1 cellular context compared by ENCODE assay signal in the genomic region with DNA sequence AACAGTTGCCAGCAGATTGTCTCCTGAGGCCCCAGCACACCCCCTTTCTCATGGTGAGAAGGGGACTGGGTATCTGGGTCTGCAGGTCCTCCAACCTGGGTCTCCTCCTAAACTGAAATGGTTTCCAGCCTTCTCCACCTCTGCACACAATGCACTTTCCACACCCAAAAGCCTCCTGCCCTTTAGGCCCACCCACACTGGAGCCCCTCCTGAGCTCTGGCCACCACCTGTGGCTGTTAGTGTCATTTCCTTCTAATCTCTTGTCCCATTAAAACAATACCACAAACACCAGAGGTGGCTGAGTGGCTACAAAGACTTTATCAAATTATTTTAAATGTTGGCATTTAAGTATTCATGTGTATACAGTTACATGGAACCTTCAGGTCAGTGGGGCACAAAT.
TF ChIP-seq lines count a peak whose summit lies in the region.

No MANE protein-coding gene starts in this region.

TF ChIP-seq in GM23338, 12 proteins besides CTCF, POLR2A, EP300 and RAD21 (continued from another document):
- TF ChIP-seq, protein P1, sequence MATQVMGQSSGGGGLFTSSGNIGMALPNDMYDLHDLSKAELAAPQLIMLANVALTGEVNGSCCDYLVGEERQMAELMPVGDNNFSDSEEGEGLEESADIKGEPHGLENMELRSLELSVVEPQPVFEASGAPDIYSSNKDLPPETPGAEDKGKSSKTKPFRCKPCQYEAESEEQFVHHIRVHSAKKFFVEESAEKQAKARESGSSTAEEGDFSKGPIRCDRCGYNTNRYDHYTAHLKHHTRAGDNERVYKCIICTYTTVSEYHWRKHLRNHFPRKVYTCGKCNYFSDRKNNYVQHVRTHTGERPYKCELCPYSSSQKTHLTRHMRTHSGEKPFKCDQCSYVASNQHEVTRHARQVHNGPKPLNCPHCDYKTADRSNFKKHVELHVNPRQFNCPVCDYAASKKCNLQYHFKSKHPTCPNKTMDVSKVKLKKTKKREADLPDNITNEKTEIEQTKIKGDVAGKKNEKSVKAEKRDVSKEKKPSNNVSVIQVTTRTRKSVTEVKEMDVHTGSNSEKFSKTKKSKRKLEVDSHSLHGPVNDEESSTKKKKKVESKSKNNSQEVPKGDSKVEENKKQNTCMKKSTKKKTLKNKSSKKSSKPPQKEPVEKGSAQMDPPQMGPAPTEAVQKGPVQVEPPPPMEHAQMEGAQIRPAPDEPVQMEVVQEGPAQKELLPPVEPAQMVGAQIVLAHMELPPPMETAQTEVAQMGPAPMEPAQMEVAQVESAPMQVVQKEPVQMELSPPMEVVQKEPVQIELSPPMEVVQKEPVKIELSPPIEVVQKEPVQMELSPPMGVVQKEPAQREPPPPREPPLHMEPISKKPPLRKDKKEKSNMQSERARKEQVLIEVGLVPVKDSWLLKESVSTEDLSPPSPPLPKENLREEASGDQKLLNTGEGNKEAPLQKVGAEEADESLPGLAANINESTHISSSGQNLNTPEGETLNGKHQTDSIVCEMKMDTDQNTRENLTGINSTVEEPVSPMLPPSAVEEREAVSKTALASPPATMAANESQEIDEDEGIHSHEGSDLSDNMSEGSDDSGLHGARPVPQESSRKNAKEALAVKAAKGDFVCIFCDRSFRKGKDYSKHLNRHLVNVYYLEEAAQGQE (IDR thresholded peaks at IDR 0.05; ENCODE audit: unreplicated experiment), result no peak
- TF ChIP-seq, protein P2, sequence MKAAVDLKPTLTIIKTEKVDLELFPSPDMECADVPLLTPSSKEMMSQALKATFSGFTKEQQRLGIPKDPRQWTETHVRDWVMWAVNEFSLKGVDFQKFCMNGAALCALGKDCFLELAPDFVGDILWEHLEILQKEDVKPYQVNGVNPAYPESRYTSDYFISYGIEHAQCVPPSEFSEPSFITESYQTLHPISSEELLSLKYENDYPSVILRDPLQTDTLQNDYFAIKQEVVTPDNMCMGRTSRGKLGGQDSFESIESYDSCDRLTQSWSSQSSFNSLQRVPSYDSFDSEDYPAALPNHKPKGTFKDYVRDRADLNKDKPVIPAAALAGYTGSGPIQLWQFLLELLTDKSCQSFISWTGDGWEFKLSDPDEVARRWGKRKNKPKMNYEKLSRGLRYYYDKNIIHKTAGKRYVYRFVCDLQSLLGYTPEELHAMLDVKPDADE (IDR thresholded peaks at IDR 0.05), result no peak
- TF ChIP-seq POLR2AphosphoS5 (IDR thresholded peaks at IDR 0.05; ENCODE audit: low read depth) (no peak), JUNB (IDR thresholded peaks at IDR 0.05; ENCODE audit: unreplicated experiment) (no peak), CREB1 (CRISPR knock-in tag; IDR thresholded peaks at IDR 0.05; ENCODE audit: low read depth) (no peak), ZNF462 (CRISPR knock-in tag; IDR thresholded peaks at IDR 0.05) (no peak), EZH2 (IDR thresholded peaks at IDR 0.05; ENCODE audit: low read depth, unreplicated experiment) (no peak), ZNF331 (CRISPR knock-in tag; IDR thresholded peaks at IDR 0.05; ENCODE audit: low read depth) (no peak), STAT1 (IDR thresholded peaks at IDR 0.05; ENCODE audit: unreplicated experiment) (no peak)
TF ChIP-seq in GM23338: peak in this region for 0.
